Comparison of ENCODE assay signal across 13 cellular contexts in the genomic region with DNA sequence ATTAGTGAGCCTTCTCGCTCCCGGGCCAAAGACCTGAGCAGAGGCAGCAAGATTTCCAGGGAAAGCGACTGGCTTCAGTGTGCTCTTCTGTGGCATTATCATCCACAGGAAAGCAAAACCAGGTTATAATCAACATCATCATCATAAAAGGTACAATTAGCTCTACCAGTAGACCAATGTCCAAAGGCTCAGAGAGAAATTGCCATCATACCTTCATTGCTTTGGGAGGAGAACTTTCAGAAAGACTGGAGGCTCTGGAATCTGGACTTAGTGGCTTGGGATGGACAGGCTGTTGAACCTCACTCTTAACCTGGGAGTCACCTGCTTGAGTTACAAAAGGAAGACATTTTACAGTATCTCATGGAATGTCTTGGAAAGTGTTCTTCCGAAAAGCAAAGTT. TPM values are rescaled to one million over a fixed set of nuclear protein-coding genes. Genes with fewer than 3 reads are reported as not detected.
DNase-seq lines count a peak whose midpoint lies in the region; ATAC-seq and TF ChIP-seq lines count a peak whose summit lies in the region.
"Had no signal": no experiment of that assay in that cellular context is flagged by ENCODE, and none has a peak within 500 bp of the region (broad histone marks: within the 10 kb centered on the region; RNA-seq: fewer than 3 reads in every experiment).

No MANE protein-coding gene starts in this region.

- WGBS in hepatocyte (ENCODE audit: low lambda C conversion rate, missing lambda C conversion rate): 98% methylated on average over 4 of the region's 4 CpGs

- no peak for DNase-seq in RWPE2 (ENCODE audit: low spot score)
- DNase-seq in hepatocyte (ENCODE audit: low spot score): no peak
- no peak for DNase-seq in thoracic aorta (ENCODE audit: low spot score)
- DNase-seq in NCI-H146 treated with DMSO at 0.1 percent for 48 hours (lab: John Stamatoyannopoulos, UW; ENCODE audit: unreplicated experiment): no peak
- no peak for DNase-seq in HuH-7.5 (ENCODE audit: low spot score)
- DNase-seq: DMS 273 treated with DMSO at 0.1 percent for 48 hours, H7, NCI-H1417, NCI-H2029, NCI-H510A treated with DMSO at 0.1 percent for 48 hours had no signal

- H3K79me2 ChIP-seq in hepatocyte: no peaks in the 10 kb centered on the region

- H2AFZ ChIP-seq in hepatocyte: no peak overlapping the region

- TF ChIP-seq CTCF in HEK293 (tag by site-specific recombination; IDR thresholded peaks at IDR 0.05): no peak
- TF ChIP-seq CTCF in RWPE2 (IDR thresholded peaks at IDR 0.05; ENCODE audit: poor library complexity, severe bottlenecking): no peak
- TF ChIP-seq CTCF in hepatocyte (IDR thresholded peaks at IDR 0.05; ENCODE audit: poor library complexity): no peak
- no peak for TF ChIP-seq CTCF in thoracic aorta (IDR thresholded peaks at IDR 0.05)

- H3K9me3 ChIP-seq in HEK293 (ENCODE audit: control insufficient read depth, insufficient read depth, low read depth, low read length) (no peaks in the 10 kb centered on the region), RWPE2 (ENCODE audit: severe bottlenecking) (no peaks in the 10 kb centered on the region), hepatocyte (ENCODE audit: low read depth) (no peaks in the 10 kb centered on the region), thoracic aorta (no peaks in the 10 kb centered on the region)
- H3K9me3 ChIP-seq: BLaER1 had no signal

- no peak overlapping the region for H3K27ac ChIP-seq in HEK293 (ENCODE audit: extremely low read depth, low read depth, low read length)
- peak overlapping the region; percentile 51 for H3K27ac ChIP-seq in RWPE2 (ENCODE audit: poor library complexity, severe bottlenecking)
- H3K27ac ChIP-seq in hepatocyte: peak overlapping the region; percentile 11
- peak overlapping the region; percentile 42 to 55 for H3K27ac ChIP-seq in thoracic aorta
- H3K27ac ChIP-seq: BLaER1 had no signal

- H3K4me2 ChIP-seq in hepatocyte: no peak overlapping the region
- H3K4me2 ChIP-seq: BLaER1 had no signal

- CTCF ChIA-PET in HEK293 (lab: Yijun Ruan, JAX): no interaction called here

- no peaks in the 10 kb centered on the region for H4K20me1 ChIP-seq in hepatocyte (ENCODE audit: insufficient read depth, poor library complexity, severe bottlenecking)
- H4K20me1 ChIP-seq: BLaER1 had no signal

- H3K36me3 ChIP-seq in HEK293 (ENCODE audit: control insufficient read depth in 2 of 2, insufficient read depth in 1 of 2, low read length in 2 of 2) (peaks cover 11 to 15% of the 10 kb centered on the region in 2 experiments; a peak in 2 of 3 replicates), RWPE2 (ENCODE audit: low read depth) (peaks cover 92% of the 10 kb centered on the region), hepatocyte (replicated peaks; ENCODE audit: insufficient read depth, low read depth) (no peaks in the 10 kb centered on the region), thoracic aorta (peaks cover 9% of the 10 kb centered on the region)

- no peaks in the 10 kb centered on the region for H3K9me2 ChIP-seq in hepatocyte (replicated peaks; ENCODE audit: insufficient read depth)

- no peak overlapping the region for H3K4me3 ChIP-seq in HEK293 (ENCODE audit: low read depth, low read length)
- no peak overlapping the region for H3K4me3 ChIP-seq in RWPE2 (ENCODE audit: severe bottlenecking)
- no peak overlapping the region for H3K4me3 ChIP-seq in hepatocyte
- no peak overlapping the region for H3K4me3 ChIP-seq in thoracic aorta
- H3K4me3 ChIP-seq: BLaER1 had no signal

- peaks cover 19% of the 10 kb centered on the region for H3K4me1 ChIP-seq in HEK293 (ENCODE audit: control insufficient read depth, insufficient read depth, low read length)
- H3K4me1 ChIP-seq in RWPE2 (ENCODE audit: insufficient read depth, poor library complexity, severe bottlenecking): peaks cover 23% of the 10 kb centered on the region
- H3K4me1 ChIP-seq in hepatocyte (ENCODE audit: insufficient read depth): peaks cover 23% of the 10 kb centered on the region
- peaks cover 19 to 36% of the 10 kb centered on the region in 2 donors for H3K4me1 ChIP-seq in thoracic aorta (ENCODE audit: control insufficient read depth in 1 of 2, low read depth in 2 of 2)
- H3K4me1 ChIP-seq: BLaER1 had no signal

- H3K27me3 ChIP-seq in RWPE2 (ENCODE audit: insufficient read depth, poor library complexity, severe bottlenecking): no peaks in the 10 kb centered on the region
- no peaks in the 10 kb centered on the region for H3K27me3 ChIP-seq in hepatocyte
- no peaks in the 10 kb centered on the region for H3K27me3 ChIP-seq in thoracic aorta (replicated peaks; ENCODE audit: insufficient read depth)
- H3K27me3 ChIP-seq: BLaER1 had no signal

- ATAC-seq in RWPE2 (ENCODE audit: low read depth): no peak
- ATAC-seq in thoracic aorta (ENCODE audit: insufficient number of reproducible peaks, low FRiP score, low read depth): no peak
- ATAC-seq in HG03442 (IDR thresholded peaks at IDR 0.05; ENCODE audit: unreplicated experiment): no peak

- POLR2A ChIA-PET in HEK293 (lab: Yijun Ruan, JAX): no interaction called here

TF ChIP-seq in HEK293, 187 proteins besides CTCF, POLR2A, EP300 and RAD21:
- TF ChIP-seq ZNF549 (tag by site-specific recombination; IDR thresholded peaks at IDR 0.05) (no peak), PRDM1 (tag by site-specific recombination; IDR thresholded peaks at IDR 0.05) (peak; percentile 57; the same call in 1 of the 2 replicates)
TF ChIP-seq in HEK293: peak in this region for 1.

RNA-seq across cellular contexts. Expression of gene CERS5, which starts 25.1 kb away (rescaled TPM):
- total RNA-seq in hepatocyte: 38.8 and 43.3 TPM in 2 replicates
- polyA plus RNA-seq in hepatocyte: 53.3 and 69.0 TPM in 2 replicates
- 10 to 100 TPM; 34.6 to 73.5 TPM for total RNA-seq in thoracic aorta
